8 cellular contexts compared by ENCODE assay signal in the genomic region with DNA sequence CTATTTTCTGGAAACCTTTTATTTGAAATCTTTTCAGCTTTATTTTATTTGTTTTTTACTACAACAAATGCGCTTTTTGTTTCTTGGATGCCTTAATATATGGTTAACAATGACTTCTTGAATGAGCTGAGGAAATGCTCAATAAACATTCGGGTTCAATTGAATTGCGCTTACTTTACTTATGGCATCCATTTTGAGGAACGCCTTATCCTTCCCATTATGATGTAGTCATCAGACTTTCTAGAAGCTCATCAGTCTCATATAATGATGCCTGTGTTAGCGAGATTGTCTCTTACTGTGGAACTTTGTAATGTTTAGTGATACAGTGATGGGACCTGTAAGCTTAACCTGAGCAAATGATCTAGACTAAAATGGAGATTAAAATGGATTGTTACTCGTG. TPM values are rescaled to one million over a fixed set of nuclear protein-coding genes. Genes with fewer than 3 reads are reported as not detected.
DNase-seq lines count a peak whose midpoint lies in the region; TF ChIP-seq lines count a peak whose summit lies in the region.

No MANE protein-coding gene starts in this region.

- POLR2A ChIA-PET in A673 (lab: Charles Lee; ENCODE audit: low non-redundant PET): no interaction called here

- no peaks in the 10 kb centered on the region for H3K9me3 Mint-ChIP-seq in HFFc6

- no peaks in the 10 kb centered on the region for H3K27me3 Mint-ChIP-seq in HFFc6 (ENCODE audit: insufficient read depth)

- no peak for DNase-seq in A673 (ENCODE audit: low spot score)
- DNase-seq in HFFc6: no peak
- DNase-seq in astrocyte of the spinal cord (ENCODE audit: low read depth, low spot score): no peak
- DNase-seq in C1 segment of cervical spinal cord (lab: John Stamatoyannopoulos, UW): no peak
- DNase-seq in mucosa of gallbladder (ENCODE audit: low spot score): no peak
- DNase-seq in HuH-7 (ENCODE audit: low spot score): no peak
- DNase-seq in LoVo (ENCODE audit: low spot score): no peak

- 67 to 76% methylated on average over 3 to 4 of the region's 6 CpGs for WGBS in mesodermal cell (ENCODE audit: insufficient coverage in 2 of 2), 2 experiments

- BruUV-seq in A673 (replicated peaks; lab: Mats Ljungman, UMichigan): no TSS peak

- H3K27ac Mint-ChIP-seq in HFFc6: peak overlapping the region; percentile 64

- H3K27me3 ChIP-seq in A673 (replicated peaks; ENCODE audit: insufficient read depth, low read depth, low read length, poor library complexity): no peaks in the 10 kb centered on the region

- TF ChIP-seq CTCF in A673 (conservative IDR thresholded peaks at IDR 0.05; ENCODE audit: low read depth, low read length) (no peak), HFFc6 (IDR thresholded peaks at IDR 0.05) (no peak), astrocyte of the spinal cord (IDR thresholded peaks at IDR 0.05; ENCODE audit: low read depth, low read length) (no peak)

- H3K9me3 ChIP-seq in A673 (ENCODE audit: low read depth, low read length, poor library complexity, severe bottlenecking): no peaks in the 10 kb centered on the region
- no peaks in the 10 kb centered on the region for H3K9me3 ChIP-seq in mesodermal cell (ENCODE audit: control insufficient read depth, low read length)

- in situ Hi-C loops in astrocyte of the spinal cord (cut with HindIII; ENCODE audit: low sequenced_read_pairs): no loop called here

- no peaks in the 10 kb centered on the region for H3K36me3 ChIP-seq in A673 (ENCODE audit: insufficient read depth, low read length, poor library complexity, severe bottlenecking)
- peaks cover 15% of the 10 kb centered on the region for H3K36me3 ChIP-seq in mesodermal cell (ENCODE audit: control insufficient read depth, insufficient read depth, low read length)

- CTCF ChIA-PET in A673 (lab: Charles Lee): interaction anchor here (0.6 kb wide), 1 partner anchor 660 kb away, joined by 4 read pairs; no protein-coding TSS in a partner anchor

- H3K27ac ChIP-seq in A673 (ENCODE audit: low read depth, low read length, poor library complexity, severe bottlenecking) (peak overlapping the region; percentile 89), mesodermal cell (ENCODE audit: low read depth, low read length, severe bottlenecking) (no peak overlapping the region)

- peaks cover 16% of the 10 kb centered on the region for H3K36me3 Mint-ChIP-seq in HFFc6 (ENCODE audit: low read depth)

- intact Hi-C loops in A673 (cut with micrococcal nuclease; ENCODE audit: unreplicated experiment): loop anchor here (10.0 kb wide), 1 partner anchor 519 kb away; a partner anchor contains a TSS

- H3K4me1 ChIP-seq in A673 (ENCODE audit: insufficient read depth, low read length, poor library complexity, severe bottlenecking) (peaks cover 12% of the 10 kb centered on the region), mesodermal cell (ENCODE audit: control insufficient read depth, insufficient read depth, low read length, poor library complexity, severe bottlenecking) (no peaks in the 10 kb centered on the region)

- H3K4me3 ChIP-seq in A673 (ENCODE audit: low read depth, low read length, poor library complexity, severe bottlenecking): peak overlapping the region; percentile 82
- H3K4me3 ChIP-seq in astrocyte of the spinal cord (ENCODE audit: low read depth, low read length): peak overlapping the region; percentile 98
- peak overlapping the region; percentile 80 for H3K4me3 ChIP-seq in mesodermal cell (ENCODE audit: extremely low read depth, insufficient read depth, low read length, poor library complexity, severe bottlenecking)

- H3K4me3 Mint-ChIP-seq in HFFc6: peak overlapping the region; percentile 100

- H3K4me1 Mint-ChIP-seq in HFFc6 (ENCODE audit: low read depth): peaks cover 33% of the 10 kb centered on the region

RNA-seq across cellular contexts. Expression of a gene that starts 0.9 kb away (rescaled TPM):
- 3.7 and 4.5 TPM in 2 replicates for total RNA-seq in A673 (2021)
- 1 to 10 TPM; 1.2 to 2.0 (median 1.4) TPM for total RNA-seq in HFFc6 (2021; fragmentation: NEBNext Ultra II Directional; extraction: Animal tissue kit (Norgen Biotek cat#: 25700))
- polyA plus RNA-seq in mesodermal cell (2013, experiment 1 of 2): 2.0 TPM
- 3.4 TPM for polyA plus RNA-seq in mesodermal cell (2013, experiment 2 of 2)
- 3.1 TPM for total RNA-seq in mucosa of gallbladder

RNA-seq across cellular contexts. Expression of a gene that starts 0.9 kb away (rescaled TPM):
- 29.6 and 33.0 TPM in 2 replicates for total RNA-seq in A673 (2021)
- 10 to 100 TPM; 15.3 to 20.8 (median 19.4) TPM for total RNA-seq in HFFc6 (2021; fragmentation: NEBNext Ultra II Directional; extraction: Animal tissue kit (Norgen Biotek cat#: 25700))
- polyA plus RNA-seq in mesodermal cell (2013, experiment 1 of 2): 21.3 TPM
- polyA plus RNA-seq in mesodermal cell (2013, experiment 2 of 2): 18.4 TPM
- 18.2 TPM for total RNA-seq in mucosa of gallbladder

RNA-seq across cellular contexts. Expression of a gene that starts 1.6 kb away (rescaled TPM):
- total RNA-seq in A673 (2021) (12.9 and 15.6 TPM in 2 replicates), mucosa of gallbladder (15.7 TPM)
- total RNA-seq in HFFc6 (2021; fragmentation: NEBNext Ultra II Directional; extraction: Animal tissue kit (Norgen Biotek cat#: 25700)): 10 to 100 TPM; 13.1 to 18.0 (median 15.9) TPM
- 17.0 TPM for polyA plus RNA-seq in mesodermal cell (2013, experiment 1 of 2)
- polyA plus RNA-seq in mesodermal cell (2013, experiment 2 of 2): 13.4 TPM
